Comparison of ENCODE assay signal across 8 cellular contexts in the genomic region with DNA sequence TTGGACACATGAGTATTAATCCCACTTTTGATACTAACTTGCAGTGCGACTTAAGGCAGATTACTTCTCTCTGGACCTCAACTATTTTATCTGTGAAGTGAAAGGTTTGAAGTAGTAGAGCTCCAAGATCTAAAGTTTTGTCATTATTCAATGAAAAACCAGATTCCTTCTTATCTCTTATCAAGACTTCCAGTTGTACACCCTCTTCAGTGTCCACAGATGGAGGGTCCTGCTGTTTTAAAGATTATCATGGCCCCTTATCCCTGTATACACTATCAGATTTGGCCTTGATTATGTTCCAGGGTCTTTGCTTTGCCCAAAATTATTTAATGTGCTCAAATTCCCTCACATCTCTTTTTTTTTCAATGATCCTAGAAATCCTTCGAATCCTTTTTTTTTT. TPM values are rescaled to one million over a fixed set of nuclear protein-coding genes. Genes with fewer than 3 reads are reported as not detected.
DNase-seq lines count a peak whose midpoint lies in the region; ATAC-seq and TF ChIP-seq lines count a peak whose summit lies in the region.
"Had no signal": no experiment of that assay in that cellular context is flagged by ENCODE, and none has a peak within 500 bp of the region (broad histone marks: within the 10 kb centered on the region; RNA-seq: fewer than 3 reads in every experiment).

No MANE protein-coding gene starts in this region.

- H3K9me3 ChIP-seq in iPS-15b (ENCODE audit: control insufficient read depth, insufficient read depth, low read length) = no peaks in the 10 kb centered on the region
- no peaks in the 10 kb centered on the region for H3K9me3 ChIP-seq in spleen

- TF ChIP-seq CTCF in HFFc6 (IDR thresholded peaks at IDR 0.05) (no peak), activated B cell treated with CpG ODN at 0.5 μM for 24 hours (IDR thresholded peaks at IDR 0.05) (no peak), spleen (IDR thresholded peaks at IDR 0.05 in 8 of 11, conservative IDR thresholded peaks at IDR 0.05 in 3 of 11) (no peak)

- WGBS in spleen, 5 donors = 85 to 91% (median 87%) methylated on average over 2 of the region's 2 CpGs

- H3K27me3 Mint-ChIP-seq in HFFc6 (ENCODE audit: insufficient read depth) = no peaks in the 10 kb centered on the region
- no peaks in the 10 kb centered on the region for H3K27me3 Mint-ChIP-seq in activated B cell treated with CpG ODN at 0.5 μM for 24 hours

- H3K27me3 ChIP-seq in iPS-15b (ENCODE audit: control insufficient read depth, insufficient read depth, low read length) (no peaks in the 10 kb centered on the region), spleen (replicated peaks in 1 of 7) (no peaks in the 10 kb centered on the region)

- POLR2A ChIA-PET in activated B cell treated with CpG ODN at 0.5 μM for 24 hours (lab: Charles Lee) = interaction anchor here (0.6 to 3.1 kb wide), 4 partner anchors 48 to 580 kb away, joined by 3 to 32 read pairs (median 7); a partner anchor contains a TSS

- CTCF ChIA-PET in activated B cell treated with CpG ODN at 0.5 μM for 24 hours (lab: Charles Lee) = interaction anchor here (1.8 kb wide), 1 partner anchor 9 kb away, joined by 6 read pairs; no protein-coding TSS in a partner anchor

- no peak overlapping the region for H3K27ac ChIP-seq in spleen

- H3K9ac ChIP-seq in iPS-15b (ENCODE audit: low read depth, low read length) = no peak overlapping the region

- no peaks in the 10 kb centered on the region for H3K36me3 ChIP-seq in iPS-15b (ENCODE audit: control insufficient read depth, insufficient read depth, low read length)
- peaks cover 0 to 8% (median 0%) of the 10 kb centered on the region in 6 donors for H3K36me3 ChIP-seq in spleen

- ATAC-seq in activated B cell treated with CpG ODN at 0.5 μM for 24 hours (ENCODE audit: low read depth) = no peak
- no peak for ATAC-seq in activated CD4-positive, CD25-positive, alpha-beta regulatory T cell treated with anti-CD3 and anti-CD28 coated beads, Interleukin-2, amount 50 U/mL, for 24 hours

- no peak overlapping the region; the same call in 1 of the 2 replicates for H3K4me3 Mint-ChIP-seq in HFFc6
- no peak overlapping the region for H3K4me3 Mint-ChIP-seq in activated B cell treated with CpG ODN at 0.5 μM for 24 hours

- H3K9me3 Mint-ChIP-seq in HFFc6 (no peaks in the 10 kb centered on the region), activated B cell treated with CpG ODN at 0.5 μM for 24 hours (no peaks in the 10 kb centered on the region)

- intact Hi-C loops in activated B cell treated with CpG ODN at 0.5 μM for 24 hours (cut with micrococcal nuclease) = loop anchor here (5.0 kb wide), 2 partner anchors 111 to 879 kb away; a partner anchor contains a TSS
- intact Hi-C loops in spleen (cut with DNase I; ENCODE audit: low total_unique reads) = loop anchor here (10.0 kb wide), 1 partner anchor 83 kb away; a partner anchor contains a TSS

- peaks cover 6% of the 10 kb centered on the region for H3K4me1 ChIP-seq in iPS-15b (ENCODE audit: control insufficient read depth, insufficient read depth, low read length)
- peaks cover 27 to 90% (median 57%) of the 10 kb centered on the region in 6 donors for H3K4me1 ChIP-seq in spleen

- H3K36me3 Mint-ChIP-seq in HFFc6 (ENCODE audit: low read depth) = peaks cover 11% of the 10 kb centered on the region
- peaks cover 22% of the 10 kb centered on the region for H3K36me3 Mint-ChIP-seq in activated B cell treated with CpG ODN at 0.5 μM for 24 hours (ENCODE audit: low read depth)

- TF ChIP-seq POLR2A in spleen (IDR thresholded peaks at IDR 0.05) = no peak

- H3K27ac Mint-ChIP-seq in HFFc6 = peak overlapping the region; percentile 80
- peak overlapping the region; percentile 93 for H3K27ac Mint-ChIP-seq in activated B cell treated with CpG ODN at 0.5 μM for 24 hours

- H3K4me3 ChIP-seq in iPS-15b (ENCODE audit: low read depth, low read length) = peak overlapping the region; percentile 94
- H3K4me3 ChIP-seq in spleen = peak overlapping the region in 7 of 8 donors; percentile 75 to 99 (median 97)

- peaks cover 17% of the 10 kb centered on the region for H3K4me1 Mint-ChIP-seq in HFFc6 (ENCODE audit: low read depth)
- H3K4me1 Mint-ChIP-seq in activated B cell treated with CpG ODN at 0.5 μM for 24 hours = peaks cover 33% of the 10 kb centered on the region

- DNase-seq in HFFc6 (no peak), activated B cell treated with CpG ODN at 0.5 μM for 24 hours (no peak), spleen (no peak), NCI-H2029 (lab: John Stamatoyannopoulos, UW) (no peak), iPS-NIHi7 (ENCODE audit: extremely low spot score) (no peak)
- DNase-seq: NCI-H524 had no signal

RNA-seq across cellular contexts. Expression of a gene that starts 1.1 kb away (rescaled TPM):
- total RNA-seq in HFFc6 (2021; fragmentation: NEBNext Ultra II Directional; extraction: Animal tissue kit (Norgen Biotek cat#: 25700)) = 1 to 10 TPM; 4.9 to 8.8 (median 6.0) TPM
- total RNA-seq in activated B cell treated with CpG ODN at 0.5 μM for 24 hours (10.6 and 13.1 TPM in 2 replicates), spleen (1 to 10 TPM; 3.1 to 9.8 (median 5.1) TPM)
- 1 to 10 TPM; 1.5 to 3.4 (median 3.4) TPM for polyA plus RNA-seq in spleen

RNA-seq across cellular contexts. Expression of a gene that starts 1.3 kb away (rescaled TPM):
- 100 to 1,000 TPM; 115 to 169 (median 126) TPM for total RNA-seq in HFFc6 (2021; fragmentation: NEBNext Ultra II Directional; extraction: Animal tissue kit (Norgen Biotek cat#: 25700))
- total RNA-seq in activated B cell treated with CpG ODN at 0.5 μM for 24 hours = 27.1 and 30.4 TPM in 2 replicates
- 10 to 100 TPM; 38.4 to 55.8 (median 41.5) TPM for total RNA-seq in spleen
- polyA plus RNA-seq in spleen = 10 to 100 TPM; 35.1 to 51.6 (median 47.3) TPM

RNA-seq across cellular contexts. Expression of a gene that starts 16.6 kb away (rescaled TPM):
- total RNA-seq in HFFc6 (2021; fragmentation: NEBNext Ultra II Directional; extraction: Animal tissue kit (Norgen Biotek cat#: 25700)) = not detected
- total RNA-seq in activated B cell treated with CpG ODN at 0.5 μM for 24 hours (0.20 and 0.31 TPM in 2 replicates), spleen (1 to 10 TPM in 1 of 7 donors, under 1 TPM in 5, not detected in 1; 0.23 to 1.6 (median 0.27) TPM)
- under 1 TPM; 0.03 to 0.09 (median 0.06) TPM for polyA plus RNA-seq in spleen

RNA-seq across cellular contexts. Expression of a gene that starts 28.1 kb away (rescaled TPM):
- not detected for total RNA-seq in HFFc6 (2021; fragmentation: NEBNext Ultra II Directional; extraction: Animal tissue kit (Norgen Biotek cat#: 25700))
- total RNA-seq in activated B cell treated with CpG ODN at 0.5 μM for 24 hours (not detected in 2 replicates), spleen (under 1 TPM in 1 of 7 donors, not detected in 6; 0.28 TPM)
- polyA plus RNA-seq in spleen = under 1 TPM in 1 of 3 donors, not detected in 2; 0.26 TPM

RNA-seq across cellular contexts. Expression of a gene that starts 48.8 kb away (rescaled TPM):
- total RNA-seq in HFFc6 (2021; fragmentation: NEBNext Ultra II Directional; extraction: Animal tissue kit (Norgen Biotek cat#: 25700)) = 10 to 100 TPM in 3 of 6 experiments, 1 to 10 TPM in 3; 8.9 to 12.3 (median 10.4) TPM
- total RNA-seq in activated B cell treated with CpG ODN at 0.5 μM for 24 hours (7.1 and 10.7 TPM in 2 replicates), spleen (10 to 100 TPM; 11.0 to 19.3 (median 15.4) TPM)
- polyA plus RNA-seq in spleen = 1 to 10 TPM; 3.0 to 4.8 (median 4.4) TPM
